Comparison of ENCODE assay signal across 32 cellular contexts in genomic region chr3:8645717-8646116, GRCh38. TPM values are rescaled to one million over a fixed set of nuclear protein-coding genes. Genes with fewer than 3 reads are reported as not detected.
"Had no signal": no experiment of that assay in that cellular context is flagged by ENCODE, and none has a peak within 500 bp of the region (broad histone marks: within the 10 kb centered on the region; RNA-seq: fewer than 3 reads in every experiment).

No MANE protein-coding gene starts in this region.

- ATAC-seq: activated naive CD8-positive, alpha-beta T cell treated with anti-CD3 and anti-CD28 coated beads, Interleukin-2, amount 50 U/mL, for 24 hours; Right ventricle myocardium inferior; SK-N-SH treated with all-trans-retinoic acid at 6 μM for 48 hours; T-cell; T-helper 17 cell had no signal

- DNase-seq: activated B cell treated with CpG ODN at 0.5 μM for 24 hours; activated CD4-positive, alpha-beta memory T cell treated with anti-CD3 and anti-CD28 coated beads for 36 hours; activated CD4-positive, alpha-beta T cell treated with anti-CD3 and anti-CD28 coated beads for 4 hours; activated CD4-positive, alpha-beta T cell treated with anti-CD3 and anti-CD28 coated beads, Interleukin-2, amount 50 U/mL, for 1 hour; activated CD4-positive, CD25-positive, alpha-beta regulatory T cell treated with anti-CD3 and anti-CD28 coated beads, Interleukin-2, amount 50 U/mL, for 72 hours; activated CD8-positive, alpha-beta memory T cell treated with anti-CD3 and anti-CD28 coated beads, Interleukin-2, amount 50 U/mL, for 48 hours; activated effector memory CD4-positive, alpha-beta T cell treated with Interleukin-2 at 50 U/mL for 16 hours; activated naive CD4-positive, alpha-beta T cell treated with anti-CD3 and anti-CD28 coated beads, Interleukin-2, amount 10 ng/mL, durations not matched to agents 7 days and 5 days; activated naive CD8-positive, alpha-beta T cell treated with anti-CD3 and anti-CD28 coated beads, Interleukin-2, amount 50 U/mL, for 24 hours; activated T-cell treated with anti-CD3 and anti-CD28 coated beads, Interleukin-2, amount 50 U/mL, for 48 hours; anterior cingulate cortex; central memory CD4-positive, alpha-beta T cell; NCI-H1105 treated with DMSO at 0.1 percent for 48 hours; NCI-H1436; NCI-H1694 treated with DMSO at 0.1 percent for 48 hours; NCI-H2029; NCI-H345; NCI-H510A; NCI-H526; NCI-H748 treated with DMSO at 0.1 percent for 48 hours; NK-92 treated with Interleukin-12 subunit alpha and Interleukin-12 subunit beta, amount 100 ng/mL, for 24 hours; PC-9; SIG-M5; T-cell; T-helper 17 cell had no signal

- H3K27me3 Mint-ChIP-seq: brain had no signal

- H2AFZ ChIP-seq: PC-9 had no signal

- H3K9me3 Mint-ChIP-seq: activated B cell treated with CpG ODN at 0.5 μM for 24 hours; activated CD4-positive, alpha-beta memory T cell treated with anti-CD3 and anti-CD28 coated beads for 36 hours; activated naive CD4-positive, alpha-beta T cell treated with anti-CD3 and anti-CD28 coated beads, Interleukin-2, amount 10 ng/mL, durations not matched to agents 7 days and 5 days; activated naive CD8-positive, alpha-beta T cell treated with anti-CD3 and anti-CD28 coated beads, Interleukin-2, amount 50 U/mL, for 24 hours; brain; T-cell had no signal

- H3K27ac ChIP-seq: PC-9, RWPE1, VCaP had no signal

- H3K4me1 Mint-ChIP-seq: activated B cell treated with CpG ODN at 0.5 μM for 24 hours; activated naive CD4-positive, alpha-beta T cell treated with anti-CD3 and anti-CD28 coated beads, Interleukin-2, amount 10 ng/mL, durations not matched to agents 7 days and 5 days; activated naive CD8-positive, alpha-beta T cell treated with anti-CD3 and anti-CD28 coated beads, Interleukin-2, amount 50 U/mL, for 24 hours; T-cell had no signal

- H3K4me3 ChIP-seq: PC-9 had no signal

- H3K36me3 Mint-ChIP-seq: activated CD4-positive, alpha-beta memory T cell treated with anti-CD3 and anti-CD28 coated beads for 36 hours; activated naive CD4-positive, alpha-beta T cell treated with anti-CD3 and anti-CD28 coated beads, Interleukin-2, amount 10 ng/mL, durations not matched to agents 7 days and 5 days; activated naive CD8-positive, alpha-beta T cell; brain; T-cell had no signal

- H3K27ac Mint-ChIP-seq: activated B cell treated with CpG ODN at 0.5 μM for 24 hours; activated CD4-positive, alpha-beta memory T cell treated with anti-CD3 and anti-CD28 coated beads for 36 hours; activated naive CD4-positive, alpha-beta T cell treated with anti-CD3 and anti-CD28 coated beads, Interleukin-2, amount 10 ng/mL, durations not matched to agents 7 days and 5 days; activated naive CD8-positive, alpha-beta T cell; activated naive CD8-positive, alpha-beta T cell treated with anti-CD3 and anti-CD28 coated beads, Interleukin-2, amount 50 U/mL, for 24 hours; brain; T-cell; T-helper 17 cell had no signal

- H3K4me2 ChIP-seq: PC-9 had no signal

- H3K4me3 Mint-ChIP-seq: activated B cell treated with CpG ODN at 0.5 μM for 24 hours; activated CD4-positive, alpha-beta memory T cell treated with anti-CD3 and anti-CD28 coated beads for 36 hours; activated naive CD4-positive, alpha-beta T cell treated with anti-CD3 and anti-CD28 coated beads, Interleukin-2, amount 10 ng/mL, durations not matched to agents 7 days and 5 days; activated naive CD8-positive, alpha-beta T cell; activated naive CD8-positive, alpha-beta T cell treated with anti-CD3 and anti-CD28 coated beads, Interleukin-2, amount 50 U/mL, for 24 hours; brain; T-cell; T-helper 17 cell had no signal

RNA-seq across cellular contexts. Expression of gene SSUH2, which starts 1.1 kb away (rescaled TPM):
- total RNA-seq: activated B cell treated with CpG ODN at 0.5 μM for 24 hours; activated CD4-positive, alpha-beta memory T cell treated with anti-CD3 and anti-CD28 coated beads for 36 hours; SK-MEL-5; T-helper 17 cell had no signal
